ENCODE assay signal across 8 cellular contexts in the genomic region with DNA sequence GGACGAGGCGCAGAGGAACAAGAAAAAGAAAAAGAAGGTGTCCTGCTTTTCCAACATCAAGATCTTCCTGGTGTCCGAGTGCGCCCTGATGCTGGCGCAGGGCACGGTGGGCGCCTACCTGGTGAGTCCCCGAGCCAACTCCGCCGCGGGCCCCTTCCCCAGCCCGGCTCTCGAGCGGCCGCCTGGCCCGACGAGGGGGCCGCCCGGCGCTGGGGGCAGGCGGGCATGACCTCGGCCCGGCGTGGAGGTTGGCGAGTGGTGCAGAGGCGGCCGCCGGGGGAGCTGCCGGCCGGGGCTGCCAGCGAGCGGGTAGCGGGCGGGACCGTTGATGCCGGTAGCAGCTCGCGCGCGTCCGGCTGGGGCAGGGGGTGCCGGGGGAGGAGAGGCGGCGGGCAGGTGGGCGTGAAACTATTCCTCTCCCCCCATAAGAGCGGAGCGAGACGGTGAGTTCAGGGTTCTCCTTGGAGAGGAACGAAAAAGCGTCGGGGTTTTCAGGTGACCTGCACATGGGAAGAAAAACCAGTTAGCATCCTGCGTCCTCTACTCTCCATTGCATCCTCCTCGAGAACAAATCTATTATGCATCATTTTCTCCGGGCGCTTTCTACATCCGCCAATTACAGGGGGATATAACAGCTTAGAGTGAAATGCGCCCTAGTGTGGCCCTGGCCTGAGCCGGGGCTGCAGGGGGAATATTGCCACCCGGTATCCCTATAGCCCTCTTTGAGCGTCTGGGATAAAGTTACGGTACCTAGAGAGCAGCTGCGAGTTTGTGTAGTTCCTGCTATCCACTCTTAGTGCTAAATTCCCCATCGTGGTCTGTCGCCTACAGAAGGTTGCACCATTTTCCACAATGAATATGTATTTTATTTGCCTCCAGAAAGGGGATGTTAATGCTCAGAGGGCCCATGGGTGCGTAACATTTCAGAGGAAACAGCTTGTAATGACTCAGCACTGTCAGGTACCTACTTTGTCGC. TPM values are rescaled to one million over a fixed set of nuclear protein-coding genes. Genes with fewer than 3 reads are reported as not detected.
DNase-seq lines count a peak whose midpoint lies in the region; ATAC-seq and TF ChIP-seq lines count a peak whose summit lies in the region.

No MANE protein-coding gene starts in this region.

- H3K27me3 ChIP-seq in muscle layer of duodenum (ENCODE audit: low read depth, low read length): no peaks in the 10 kb centered on the region
- no peaks in the 10 kb centered on the region for H3K27me3 ChIP-seq in thoracic aorta (replicated peaks; ENCODE audit: insufficient read depth)

- ATAC-seq in thoracic aorta (ENCODE audit: insufficient number of reproducible peaks, low FRiP score, low read depth): no peak
- ATAC-seq in HG02588 (IDR thresholded peaks at IDR 0.05; ENCODE audit: unreplicated experiment): no peak

- H3K4me3 ChIP-seq in muscle layer of duodenum (ENCODE audit: low read depth in 1 of 2, low read length in 2 of 2) (peak overlapping the region; percentile 58 to 72), thoracic aorta (peak overlapping the region; percentile 94)

- no peak overlapping the region for H3K27ac ChIP-seq in muscle layer of duodenum (ENCODE audit: low read length)
- peak overlapping the region; percentile 97 to 98 for H3K27ac ChIP-seq in thoracic aorta

- H3K9me3 ChIP-seq in muscle layer of duodenum (ENCODE audit: control insufficient read depth in 1 of 2, low read length in 2 of 2) (no peaks in the 10 kb centered on the region), thoracic aorta (no peaks in the 10 kb centered on the region)

- peak; percentile 83 for DNase-seq in GM03348 (ENCODE audit: low spot score)
- peak; percentile 39 for DNase-seq in NCI-H748 treated with DMSO at 0.1 percent for 48 hours (lab: John Stamatoyannopoulos, UW)
- peak; percentile 53 to 67 for DNase-seq in activated T-cell treated with anti-CD3 and anti-CD28 coated beads, Interleukin-2, amount 50 U/mL, for 48 hours
- peak; percentile 19 for DNase-seq in fibroblast of gingiva (ENCODE audit: low read depth)
- DNase-seq in thoracic aorta (ENCODE audit: low spot score): no peak
- DNase-seq in NCI-H2081 treated with DMSO at 0.1 percent for 48 hours (lab: John Stamatoyannopoulos, UW): no peak

- H3K4me1 ChIP-seq in muscle layer of duodenum (ENCODE audit: control insufficient read depth in 1 of 2, insufficient read depth in 2 of 2, low read length in 2 of 2) (peaks cover 16 to 30% of the 10 kb centered on the region in 2 donors), thoracic aorta (ENCODE audit: control insufficient read depth in 1 of 2, low read depth in 2 of 2) (peaks cover 35 to 48% of the 10 kb centered on the region in 2 donors)

- H3K36me3 ChIP-seq in muscle layer of duodenum (ENCODE audit: control insufficient read depth in 1 of 2, insufficient read depth in 2 of 2, low read length in 2 of 2) (no peaks in the 10 kb centered on the region), thoracic aorta (no peaks in the 10 kb centered on the region)

- TF ChIP-seq CTCF in thoracic aorta (IDR thresholded peaks at IDR 0.05): no peak

RNA-seq across cellular contexts. Expression of gene SLCO3A1, which starts 0.7 kb away (rescaled TPM):
- 10 to 100 TPM; 16.5 to 39.1 TPM for total RNA-seq in thoracic aorta

Comparison
In these comparisons a context has a peak if more than half of its experiments do, and no peak if none do; other contexts are left out.
1. DNase-seq: peak in GM03348 (single experiment), NCI-H748 treated with DMSO at 0.1 percent for 48 hours (single experiment), activated T-cell treated with anti-CD3 and anti-CD28 coated beads, Interleukin-2, amount 50 U/mL, for 48 hours (2 of 2) and fibroblast of gingiva (single experiment); none in thoracic aorta (single experiment) and NCI-H2081 treated with DMSO at 0.1 percent for 48 hours (single experiment).